Comparison of ENCODE assay signal across 21 cellular contexts in the genomic region with DNA sequence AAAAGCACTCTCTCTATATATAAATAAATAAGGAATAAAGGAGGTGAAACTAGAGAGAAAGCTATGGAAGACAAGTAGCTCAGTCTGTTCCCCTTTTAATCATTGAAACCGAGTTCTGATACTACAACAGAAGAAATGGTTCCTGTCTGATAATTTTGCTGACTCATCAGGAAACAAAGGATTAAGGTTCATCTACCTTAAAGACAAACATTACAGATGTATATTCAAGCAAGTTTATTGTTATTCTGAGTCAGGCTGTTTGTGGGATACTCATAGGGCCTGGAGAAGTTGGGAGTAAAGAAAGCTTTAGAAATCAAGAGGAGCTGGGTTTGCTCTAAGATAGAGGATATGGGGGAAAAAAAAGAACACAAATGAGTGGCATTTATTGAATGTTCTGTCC.
"Had no signal": no experiment of that assay in that cellular context is flagged by ENCODE, and none has a peak within 500 bp of the region (broad histone marks: within the 10 kb centered on the region; RNA-seq: fewer than 3 reads in every experiment).

No MANE protein-coding gene starts in this region.

- H3K27me3 ChIP-seq: body of pancreas, neural progenitor cell, ovary, sigmoid colon, spleen had no signal

- H3K4me3 Mint-ChIP-seq: activated CD4-positive, alpha-beta T cell treated with anti-CD3 and anti-CD28 coated beads, Interleukin-2, amount 10 ng/mL, durations not matched to agents 24 days and 14 days; activated CD8-positive, alpha-beta T cell treated with anti-CD3 and anti-CD28 coated beads, Interleukin-2, amount 10 ng/mL, durations not matched to agents 7 days and 5 days; activated naive CD8-positive, alpha-beta T cell; activated T-cell treated with anti-CD3 and anti-CD28 coated beads, Interleukin-2, amount 50 U/mL, for 72 hours; immature natural killer cell; naive B cell; neural progenitor cell had no signal

- H3K36me3 ChIP-seq: neural progenitor cell, ovary, sigmoid colon, spleen had no signal

- H3K4me2 ChIP-seq: neural progenitor cell had no signal

- H3K4me1 ChIP-seq: body of pancreas, neural progenitor cell, sigmoid colon, spleen had no signal

- H3K27ac Mint-ChIP-seq: activated CD4-positive, alpha-beta T cell treated with anti-CD3 and anti-CD28 coated beads, Interleukin-2, amount 10 ng/mL, durations not matched to agents 24 days and 14 days; activated CD8-positive, alpha-beta T cell treated with anti-CD3 and anti-CD28 coated beads, Interleukin-2, amount 10 ng/mL, durations not matched to agents 7 days and 5 days; activated naive CD8-positive, alpha-beta T cell; immature natural killer cell; neural progenitor cell had no signal

- H3K9ac ChIP-seq: neural progenitor cell had no signal

- H3K36me3 Mint-ChIP-seq: activated naive CD8-positive, alpha-beta T cell; naive B cell had no signal

- H3K27me3 Mint-ChIP-seq: activated CD4-positive, alpha-beta T cell treated with anti-CD3 and anti-CD28 coated beads, Interleukin-2, amount 10 ng/mL, durations not matched to agents 24 days and 14 days; activated naive CD8-positive, alpha-beta T cell; naive B cell had no signal

- H3K4me1 Mint-ChIP-seq: activated CD4-positive, alpha-beta T cell treated with anti-CD3 and anti-CD28 coated beads, Interleukin-2, amount 10 ng/mL, durations not matched to agents 24 days and 14 days; immature natural killer cell; naive B cell; neural progenitor cell had no signal

- H3K9me3 ChIP-seq: body of pancreas, ovary, sigmoid colon had no signal

- H3K27ac ChIP-seq: body of pancreas, coronary artery, neural progenitor cell, ovary, sigmoid colon, spleen had no signal

- DNase-seq: activated CD4-positive, alpha-beta T cell treated with anti-CD3 and anti-CD28 coated beads, Interleukin-2, amount 10 ng/mL, durations not matched to agents 24 days and 14 days; activated CD4-positive, CD25-positive, alpha-beta regulatory T cell; activated CD8-positive, alpha-beta memory T cell treated with anti-CD3 and anti-CD28 coated beads, Interleukin-2, amount 50 U/mL, for 4 hours; activated CD8-positive, alpha-beta T cell treated with anti-CD3 and anti-CD28 coated beads, Interleukin-2, amount 10 ng/mL, durations not matched to agents 7 days and 5 days; activated gamma-delta T cell treated with Interleukin-2 at 50 U/mL for 16 hours; activated T-cell treated with anti-CD3 and anti-CD28 coated beads, Interleukin-2, amount 50 U/mL, for 72 hours; amygdala; body of pancreas; central memory CD4-positive, alpha-beta T cell; foreskin melanocyte; head of caudate nucleus; immature natural killer cell; naive B cell; ovary; sigmoid colon; spleen; T-helper 2 cell had no signal

- ATAC-seq: activated CD8-positive, alpha-beta T cell treated with anti-CD3 and anti-CD28 coated beads, Interleukin-2, amount 10 ng/mL, durations not matched to agents 7 days and 5 days; activated T-cell treated with anti-CD3 and anti-CD28 coated beads, Interleukin-2, amount 50 U/mL, for 72 hours; body of pancreas; left lobe of liver had no signal

- H3K4me3 ChIP-seq: body of pancreas, coronary artery, neural progenitor cell, ovary, sigmoid colon, spleen had no signal

- H2AFZ ChIP-seq: neural progenitor cell had no signal

- H3K9me3 Mint-ChIP-seq: neural progenitor cell had no signal
